In the genomic region with DNA sequence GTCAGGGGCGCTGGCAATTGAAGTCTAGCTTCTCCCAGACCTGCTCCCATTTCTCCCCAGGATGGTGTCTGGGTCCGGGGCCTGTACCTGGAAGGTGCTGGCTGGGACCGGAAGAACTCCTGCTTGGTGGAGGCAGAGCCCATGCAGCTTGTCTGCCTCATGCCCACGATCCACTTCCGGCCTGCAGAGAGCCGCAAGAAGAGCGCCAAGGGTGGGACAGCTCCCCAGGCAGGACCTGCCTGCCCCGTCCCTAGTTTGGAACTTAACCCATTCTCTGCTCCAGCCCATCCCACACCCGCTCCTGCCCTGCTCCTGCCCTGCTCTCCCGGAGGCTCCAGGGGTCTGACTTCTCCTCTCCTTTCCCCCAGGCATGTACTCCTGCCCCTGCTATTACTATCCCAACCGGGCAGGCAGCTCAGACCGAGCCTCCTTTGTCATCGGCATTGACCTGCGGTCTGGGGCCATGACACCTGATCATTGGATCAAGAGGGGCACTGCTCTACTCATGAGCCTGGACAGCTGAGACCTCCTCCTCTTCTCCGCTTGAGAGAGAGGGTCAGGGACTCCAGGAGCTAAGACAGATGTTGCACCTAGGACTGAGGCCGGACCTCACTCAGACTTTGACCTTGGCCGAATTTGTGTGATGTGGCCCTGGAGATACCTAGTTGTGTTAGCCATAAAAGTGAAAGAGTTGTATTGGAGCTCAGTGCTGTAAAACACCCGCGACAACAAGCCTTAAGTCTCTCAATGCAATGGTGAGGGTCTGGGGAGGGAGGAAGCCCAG, we compare ENCODE assay signal across 9 cellular contexts. TPM values are rescaled to one million over a fixed set of nuclear protein-coding genes. Genes with fewer than 3 reads are reported as not detected.
DNase-seq lines count a peak whose midpoint lies in the region; ATAC-seq, FAIRE-seq and TF ChIP-seq lines count a peak whose summit lies in the region.
"Had no signal": no experiment of that assay in that cellular context is flagged by ENCODE, and none has a peak within 500 bp of the region (broad histone marks: within the 10 kb centered on the region; RNA-seq: fewer than 3 reads in every experiment).

No MANE protein-coding gene starts in this region.

- TF ChIP-seq POLR2A in breast epithelium (IDR thresholded peaks at IDR 0.05) = no peak
- no peak for TF ChIP-seq POLR2A in uterus (IDR thresholded peaks at IDR 0.05)

- WGBS in heart right ventricle, 2 donors = 45 to 50% methylated on average over 19 of the region's 19 CpGs
- WGBS in mesodermal cell (ENCODE audit: insufficient coverage in 2 of 2), 2 experiments = 60 to 63% methylated on average over 18 to 19 of the region's 19 CpGs

- intact Hi-C loops in heart right ventricle (cut with DNase I) = loop anchor here in 3 of 10 donors (2.0 to 10.0 kb wide), 4 partner anchors 54 to 322 kb away; partner anchors contain the start of genes CHD3 (in 1 of the 3) and PER1 (in 1 of the 3)
- intact Hi-C loops in left ventricle myocardium superior (cut with micrococcal nuclease) = no loop called here
- intact Hi-C loops in breast epithelium (cut with DNase I; ENCODE audit: low total_unique reads) = no loop called here
- intact Hi-C loops in uterus (cut with DNase I; ENCODE audit: low total_unique reads) = no loop called here

- H3K4me3 ChIP-seq in heart right ventricle (peak overlapping the region in 9 of 10 donors; percentile 59 to 95 (median 80)), breast epithelium (peak overlapping the region in 2 of 3 donors; percentile 74), mesodermal cell (ENCODE audit: extremely low read depth, insufficient read depth, low read length, poor library complexity, severe bottlenecking) (peak overlapping the region; percentile 64), uterus (peak overlapping the region; percentile 61 to 76)

- H3K27me3 ChIP-seq in heart right ventricle (peaks cover 0 to 3% (median 0%) of the 10 kb centered on the region in 7 donors), breast epithelium (no peaks in the 10 kb centered on the region), uterus (no peaks in the 10 kb centered on the region), foreskin keratinocyte (no peaks in the 10 kb centered on the region)

- H3K9me3 ChIP-seq in heart right ventricle = no peaks in the 10 kb centered on the region
- H3K9me3 ChIP-seq in breast epithelium = no peaks in the 10 kb centered on the region
- no peaks in the 10 kb centered on the region for H3K9me3 ChIP-seq in mesodermal cell (ENCODE audit: control insufficient read depth, low read length)
- H3K9me3 ChIP-seq in uterus = no peaks in the 10 kb centered on the region

- ATAC-seq in heart right ventricle = no peak
- ATAC-seq in left ventricle myocardium superior = no peak
- no peak for ATAC-seq in foreskin keratinocyte

- H3K36me3 ChIP-seq in heart right ventricle (no peaks in the 10 kb centered on the region), breast epithelium (no peaks in the 10 kb centered on the region), mesodermal cell (ENCODE audit: control insufficient read depth, insufficient read depth, low read length) (no peaks in the 10 kb centered on the region), uterus (no peaks in the 10 kb centered on the region)

- DNase-seq in heart right ventricle = no peak
- DNase-seq in left ventricle myocardium superior = no peak
- peak in 1 of 2 donors; percentile 47 for DNase-seq in breast epithelium (ENCODE audit: low spot score in 2 of 2)
- DNase-seq in uterus = peak in 1 of 2 donors; percentile 29
- DNase-seq in urothelium cell line (ENCODE audit: low spot score) = no peak
- no peak for DNase-seq in foreskin keratinocyte
- no peak for DNase-seq in effector CD4-positive, alpha-beta T cell

- peaks cover 4 to 34% (median 24%) of the 10 kb centered on the region in 9 donors for H3K4me1 ChIP-seq in heart right ventricle
- H3K4me1 ChIP-seq in breast epithelium = peaks cover 0 to 19% of the 10 kb centered on the region in 2 donors
- peaks cover 15% of the 10 kb centered on the region for H3K4me1 ChIP-seq in mesodermal cell (ENCODE audit: control insufficient read depth, insufficient read depth, low read length, poor library complexity, severe bottlenecking)
- peaks cover 4 to 8% of the 10 kb centered on the region in 2 donors for H3K4me1 ChIP-seq in uterus
- peaks cover 5% of the 10 kb centered on the region for H3K4me1 ChIP-seq in foreskin keratinocyte

- FAIRE-seq in urothelium cell line (lab: Jason Lieb, UNC) = no peak

- TF ChIP-seq CTCF in heart right ventricle (IDR thresholded peaks at IDR 0.05) = no peak
- TF ChIP-seq CTCF in breast epithelium (IDR thresholded peaks at IDR 0.05) = no peak
- no peak for TF ChIP-seq CTCF in uterus (IDR thresholded peaks at IDR 0.05)
- TF ChIP-seq CTCF in foreskin keratinocyte (conservative IDR thresholded peaks at IDR 0.05) = no peak

- H3K27ac ChIP-seq in heart right ventricle (peak overlapping the region in 9 of 10 donors; percentile 97 to 100 (median 99)), breast epithelium (peak overlapping the region; percentile 97 to 99), mesodermal cell (ENCODE audit: low read depth, low read length, severe bottlenecking) (no peak overlapping the region), uterus (peak overlapping the region; percentile 93 to 98), foreskin keratinocyte (no peak overlapping the region)

RNA-seq across cellular contexts. Expression of gene KDM6B, which starts 0.8 kb away (rescaled TPM):
- 10 to 100 TPM; 18.0 to 35.4 (median 26.9) TPM for total RNA-seq in heart right ventricle
- polyA plus RNA-seq in heart right ventricle = 10 to 100 TPM in 1 of 2 donors, 1 to 10 TPM in 1; 5.2 to 17.6 TPM
- 28.1 TPM for total RNA-seq in left ventricle myocardium superior
- 10 to 100 TPM in 2 of 3 donors, 1 to 10 TPM in 1; 6.4 to 89.7 (median 10.5) TPM for total RNA-seq in breast epithelium
- polyA plus RNA-seq in mesodermal cell (2013, experiment 1 of 2) = 41.4 TPM
- 37.3 TPM for polyA plus RNA-seq in mesodermal cell (2013, experiment 2 of 2)
- total RNA-seq in uterus = 10 to 100 TPM in 1 of 4 donors, 1 to 10 TPM in 3; 2.6 to 47.9 (median 4.4) TPM
- total RNA-seq in foreskin keratinocyte = 4.5 and 6.4 TPM in 2 replicates
- 2.4 and 2.6 TPM in 2 replicates for polyA plus RNA-seq in foreskin keratinocyte

RNA-seq across cellular contexts. Expression of gene TMEM88, which starts 21.7 kb away (rescaled TPM):
- total RNA-seq in heart right ventricle (10 to 100 TPM; 12.3 to 47.4 (median 19.3) TPM), left ventricle myocardium superior (32.6 TPM), breast epithelium (10 to 100 TPM in 1 of 3 donors, 1 to 10 TPM in 2; 4.8 to 21.0 (median 5.7) TPM), uterus (10 to 100 TPM in 3 of 4 donors, 1 to 10 TPM in 1; 7.3 to 68.1 (median 28.1) TPM), foreskin keratinocyte (0.58 and 0.67 TPM in 2 replicates)
- polyA plus RNA-seq in heart right ventricle (100 to 1,000 TPM; 121 to 298 TPM), foreskin keratinocyte (0.65 and 1.3 TPM in 2 replicates)
- polyA plus RNA-seq in mesodermal cell (2013, experiment 1 of 2) = 240 TPM
- 335 TPM for polyA plus RNA-seq in mesodermal cell (2013, experiment 2 of 2)
- total RNA-seq: G401 had no signal

RNA-seq across cellular contexts. Expression of gene NAA38, which starts 24.2 kb away (rescaled TPM):
- 100 to 1,000 TPM in 1 of 10 donors, 10 to 100 TPM in 9; 59.2 to 115 (median 73.0) TPM for total RNA-seq in heart right ventricle
- 100 to 1,000 TPM; 108 to 167 TPM for polyA plus RNA-seq in heart right ventricle
- 93.2 TPM for total RNA-seq in left ventricle myocardium superior
- 10 to 100 TPM; 84.7 to 92.4 (median 89.9) TPM for total RNA-seq in breast epithelium
- polyA plus RNA-seq in mesodermal cell (2013, experiment 1 of 2) = 70.4 TPM
- polyA plus RNA-seq in mesodermal cell (2013, experiment 2 of 2) = 59.4 TPM
- total RNA-seq in uterus = 10 to 100 TPM in 3 of 4 donors, 1 to 10 TPM in 1; 3.6 to 94.7 (median 48.1) TPM
- total RNA-seq in foreskin keratinocyte = 119 and 136 TPM in 2 replicates
- 143 and 146 TPM in 2 replicates for polyA plus RNA-seq in foreskin keratinocyte

RNA-seq across cellular contexts. Expression of gene CYB5D1, which starts 24.6 kb away (rescaled TPM):
- 10 to 100 TPM; 12.7 to 20.1 (median 16.0) TPM for total RNA-seq in heart right ventricle
- 10 to 100 TPM; 10.0 to 11.6 TPM for polyA plus RNA-seq in heart right ventricle
- 25.6 TPM for total RNA-seq in left ventricle myocardium superior
- 10 to 100 TPM in 2 of 3 donors, 1 to 10 TPM in 1; 8.2 to 20.5 (median 13.4) TPM for total RNA-seq in breast epithelium
- polyA plus RNA-seq in mesodermal cell (2013, experiment 1 of 2) = 55.6 TPM
- polyA plus RNA-seq in mesodermal cell (2013, experiment 2 of 2) = 97.7 TPM
- 10 to 100 TPM in 3 of 4 donors, 1 to 10 TPM in 1; 3.1 to 17.6 (median 16.2) TPM for total RNA-seq in uterus
- total RNA-seq in foreskin keratinocyte = 8.9 and 10.2 TPM in 2 replicates
- polyA plus RNA-seq in foreskin keratinocyte = 4.8 and 6.6 TPM in 2 replicates

RNA-seq across cellular contexts. Expression of gene CHD3, which starts 55.4 kb away (rescaled TPM):
- 10 to 100 TPM in 5 of 10 donors, 1 to 10 TPM in 5; 8.2 to 22.0 (median 10.4) TPM for total RNA-seq in heart right ventricle
- polyA plus RNA-seq in heart right ventricle = 10 to 100 TPM; 13.7 to 29.0 TPM
- 13.1 TPM for total RNA-seq in left ventricle myocardium superior
- total RNA-seq in breast epithelium = 10 to 100 TPM; 47.5 to 99.0 (median 90.0) TPM
- 57.2 TPM for polyA plus RNA-seq in mesodermal cell (2013, experiment 1 of 2)
- polyA plus RNA-seq in mesodermal cell (2013, experiment 2 of 2) = 54.5 TPM
- 100 to 1,000 TPM in 3 of 4 donors, 10 to 100 TPM in 1; 81.0 to 165 (median 133) TPM for total RNA-seq in uterus
- 89.8 and 91.3 TPM in 2 replicates for total RNA-seq in foreskin keratinocyte
- polyA plus RNA-seq in foreskin keratinocyte = 66.8 and 76.4 TPM in 2 replicates

Comparison
In these comparisons a context has a peak if more than half of its experiments do, and no peak if none do; other contexts are left out.
1. H3K27ac ChIP-seq: peak in heart right ventricle (9 of 10), breast epithelium (2 of 2) and uterus (2 of 2); none in mesodermal cell (single experiment) and foreskin keratinocyte (single experiment).
2. Peak in every context shown above with its lines, with median percentiles within 50 percentile points of each other: H3K4me3 ChIP-seq.